In genomic region chr19:2047076-2047448, GRCh38 we compare ENCODE assay signal across 1 cellular context.
TF ChIP-seq lines count a peak whose summit lies in the region.

No MANE protein-coding gene starts in this region.

TF ChIP-seq in HCT116, 20 proteins besides CTCF, POLR2A, EP300 and RAD21 (continued from another document):
- TF ChIP-seq REST (IDR thresholded peaks at IDR 0.05; ENCODE audit: low read depth) (no peak), TCF7L2 (IDR thresholded peaks at IDR 0.05; ENCODE audit: borderline replicate concordance, extremely low read depth, insufficient read depth, insufficient read length) (no peak), EZH2phosphoT487 (IDR thresholded peaks at IDR 0.05; ENCODE audit: borderline replicate concordance) (no peak)
